8 cellular contexts compared by ENCODE assay signal in the genomic region with DNA sequence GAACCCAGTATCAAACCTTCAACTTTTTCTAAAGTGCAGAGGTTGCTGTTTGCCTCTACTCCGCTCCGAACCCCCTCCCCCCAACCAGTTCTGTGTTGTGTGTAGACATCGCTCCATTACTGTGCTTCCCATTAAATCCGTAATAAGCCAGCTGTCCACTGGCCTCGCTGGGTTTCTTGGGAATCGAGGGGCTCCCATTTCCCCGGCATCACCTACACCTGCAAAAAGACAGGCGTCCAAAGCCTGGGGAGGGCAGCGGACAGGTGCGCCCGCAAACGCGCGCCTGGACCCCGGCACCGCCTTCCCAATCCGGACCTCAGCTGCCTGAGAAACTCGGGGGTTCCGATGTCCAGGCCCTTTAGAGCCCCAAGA. TPM values are rescaled to one million over a fixed set of nuclear protein-coding genes. Genes with fewer than 3 reads are reported as not detected.
A peak's percentile ranks its signal among the peaks of the same experiment; 100 is the strongest.
DNase-seq lines count a peak whose midpoint lies in the region; ATAC-seq and TF ChIP-seq lines count a peak whose summit lies in the region.

No MANE protein-coding gene starts in this region.

- H3K4me3 ChIP-seq in HUES64 (ENCODE audit: low read length), result peak overlapping the region; percentile 96
- H3K4me3 ChIP-seq in astrocyte of the spinal cord (ENCODE audit: low read depth, low read length), result peak overlapping the region; percentile 71
- H3K4me3 ChIP-seq in mesodermal cell (ENCODE audit: extremely low read depth, insufficient read depth, low read length, poor library complexity, severe bottlenecking), result peak overlapping the region; percentile 97

- peak overlapping the region; percentile 91 for H3K9ac ChIP-seq in HUES64 (ENCODE audit: low read depth, low read length)

- H3K4me1 ChIP-seq in HUES64 (ENCODE audit: insufficient read depth, low read length) (peaks cover 18% of the 10 kb centered on the region), mesodermal cell (ENCODE audit: control insufficient read depth, insufficient read depth, low read length, poor library complexity, severe bottlenecking) (peaks cover 4% of the 10 kb centered on the region)

- in situ Hi-C loops in astrocyte of the spinal cord (cut with HindIII; ENCODE audit: low sequenced_read_pairs), result no loop called here

- under 1% methylated on average over 19 of the region's 19 CpGs for WGBS in HUES64
- 1 to 2% methylated on average over 15 to 16 of the region's 19 CpGs for WGBS in mesodermal cell (ENCODE audit: insufficient coverage in 2 of 2), 2 experiments

- H3K27ac ChIP-seq in HUES64 (ENCODE audit: low read depth, low read length) (peak overlapping the region; percentile 83), mesodermal cell (ENCODE audit: low read depth, low read length, severe bottlenecking) (no peak overlapping the region)

- H3K36me3 ChIP-seq in HUES64 (ENCODE audit: insufficient read depth, low read length) (peaks cover under 1% of the 10 kb centered on the region; the same call in 1 of the 2 replicates), mesodermal cell (ENCODE audit: control insufficient read depth, insufficient read depth, low read length) (no peaks in the 10 kb centered on the region)

- no peak for TF ChIP-seq CTCF in astrocyte of the spinal cord (IDR thresholded peaks at IDR 0.05; ENCODE audit: low read depth, low read length)

- H3K9me3 ChIP-seq in HUES64 (ENCODE audit: insufficient read depth, low read depth, low read length) (no peaks in the 10 kb centered on the region), mesodermal cell (ENCODE audit: control insufficient read depth, low read length) (no peaks in the 10 kb centered on the region)

- ATAC-seq in HG02763 (IDR thresholded peaks at IDR 0.05; ENCODE audit: unreplicated experiment), result no peak

- H3K27me3 ChIP-seq in HUES64 (ENCODE audit: insufficient read depth, low read length), result peaks cover 12% of the 10 kb centered on the region

- DNase-seq in D341Med (ENCODE audit: low spot score), result peak; percentile 27
- no peak for DNase-seq in astrocyte of the spinal cord (ENCODE audit: low read depth, low spot score)
- DNase-seq in COR-L47 (lab: John Stamatoyannopoulos, UW), result no peak
- no peak for DNase-seq in DMS114 treated with DMSO at 0.1 percent for 48 hours (lab: John Stamatoyannopoulos, UW; ENCODE audit: unreplicated experiment)
- no peak for DNase-seq in foreskin melanocyte

RNA-seq across cellular contexts. Expression of a gene that starts 0.6 kb away (rescaled TPM):
- 15.9 TPM for polyA plus RNA-seq in HUES64 (2013, experiment 1 of 2)
- 15.9 TPM for polyA plus RNA-seq in HUES64 (2013, experiment 2 of 2)
- polyA plus RNA-seq in mesodermal cell (2013, experiment 1 of 2), result 5.9 TPM
- 6.7 TPM for polyA plus RNA-seq in mesodermal cell (2013, experiment 2 of 2)
